31 cellular contexts compared by ENCODE assay signal in the genomic region with DNA sequence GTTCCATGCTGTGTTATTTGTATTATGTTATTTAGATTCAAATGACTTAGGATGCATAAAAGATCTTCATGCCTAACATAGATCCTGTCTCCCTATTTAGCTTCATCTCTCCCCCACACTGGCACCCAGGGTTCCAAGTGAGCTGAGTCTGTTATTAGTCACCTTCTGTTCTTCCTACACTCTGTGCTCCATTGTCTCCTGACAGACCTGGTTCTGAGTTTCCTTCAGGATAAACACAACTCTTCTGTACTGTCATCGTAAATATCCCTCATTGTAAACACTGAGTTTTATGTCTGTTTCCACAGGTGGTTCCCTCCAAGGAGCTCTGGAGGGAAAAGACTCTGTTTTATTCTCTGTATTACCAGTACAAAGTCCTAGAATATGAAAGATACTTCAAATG. TPM values are rescaled to one million over a fixed set of nuclear protein-coding genes. Genes with fewer than 3 reads are reported as not detected.
A peak's percentile ranks its signal among the peaks of the same experiment; 100 is the strongest.
DNase-seq lines count a peak whose midpoint lies in the region; ATAC-seq, FAIRE-seq and TF ChIP-seq lines count a peak whose summit lies in the region.
"Had no signal": no experiment of that assay in that cellular context is flagged by ENCODE, and none has a peak within 500 bp of the region (broad histone marks: within the 10 kb centered on the region; RNA-seq: fewer than 3 reads in every experiment).

No MANE protein-coding gene starts in this region.

- H3K4me1 ChIP-seq in kidney (ENCODE audit: control insufficient read depth in 1 of 2, insufficient read depth in 1 of 2, low read depth in 1 of 2, low read length in 2 of 2): no peaks in the 10 kb centered on the region
- no peaks in the 10 kb centered on the region for H3K4me1 ChIP-seq in suprapubic skin
- H3K4me1 ChIP-seq: adrenal gland, Peyer's patch, vagina had no signal

- ATAC-seq in HG03025 (IDR thresholded peaks at IDR 0.05; ENCODE audit: low FRiP score, unreplicated experiment): no peak
- ATAC-seq: stimulated activated naive CD8-positive, alpha-beta T cell treated with anti-CD3 and anti-CD28 coated beads, Interleukin-15, Interleukin-2, amounts not matched to agents 100 U/mL and 50 U/mL, for 24 hours; WTC11 had no signal

- H3K9ac ChIP-seq in kidney (ENCODE audit: low read length in 2 of 2): no peak overlapping the region

- no peaks in the 10 kb centered on the region for H3K27me3 ChIP-seq in suprapubic skin
- H3K27me3 ChIP-seq: adrenal gland, Peyer's patch, vagina had no signal

- intact Hi-C loops in kidney (cut with DNase I): no loop called here

- TF ChIP-seq POLR2A in H54 (IDR thresholded peaks at IDR 0.05; ENCODE audit: low read depth, low read length) (no peak), suprapubic skin (IDR thresholded peaks at IDR 0.05) (no peak)

- peak overlapping the region; percentile 53 for H3K27ac ChIP-seq in VCaP
- no peak overlapping the region for H3K27ac ChIP-seq in kidney (ENCODE audit: low read depth in 2 of 2, low read length in 2 of 2)
- no peak overlapping the region for H3K27ac ChIP-seq in suprapubic skin
- H3K27ac ChIP-seq: adrenal gland, Peyer's patch, vagina had no signal

- peak; percentile 72 for FAIRE-seq in H54 (lab: Jason Lieb, UNC)
- no peak for FAIRE-seq in kidney (lab: Jason Lieb, UNC)
- FAIRE-seq: GM12891 had no signal

- WGBS in suprapubic skin: 52% methylated on average over 1 of the region's 1 CpG

- H3K36me3 ChIP-seq in kidney (ENCODE audit: control insufficient read depth in 1 of 2, insufficient read depth in 2 of 2, low read length in 2 of 2): no peaks in the 10 kb centered on the region
- no peaks in the 10 kb centered on the region for H3K36me3 ChIP-seq in suprapubic skin
- H3K36me3 ChIP-seq: adrenal gland, Peyer's patch, vagina had no signal

- H3K4me3 ChIP-seq in kidney (ENCODE audit: low read length in 2 of 2) (no peak overlapping the region), suprapubic skin (no peak overlapping the region)
- H3K4me3 ChIP-seq: adrenal gland, Peyer's patch, vagina had no signal

- DNase-seq in DMS53 treated with DMSO at 0.1 percent for 48 hours (lab: John Stamatoyannopoulos, UW; ENCODE audit: unreplicated experiment) (peak; percentile 52), H54 (ENCODE audit: insufficient read length, low spot score) (no peak), left kidney (ENCODE audit: low read depth, low spot score) (peak; percentile 79), cortex of kidney (lab: John Stamatoyannopoulos, UW) (no peak), kidney (no peak), suprapubic skin (ENCODE audit: low spot score in 2 of 2) (no peak)
- DNase-seq: activated CD4-positive, alpha-beta T cell treated with anti-CD3 and anti-CD28 coated beads, Interleukin-2, amount 10 ng/mL, durations not matched to agents 7 days and 5 days; activated naive CD4-positive, alpha-beta T cell treated with Interleukin-2 at 50 U/mL for 16 hours; activated T-cell treated with anti-CD3 and anti-CD28 coated beads, Interleukin-2, amount 50 U/mL, for 48 hours; adrenal gland; C1 segment of cervical spinal cord; Calu3; effector CD8-positive, alpha-beta T cell; EL; erythroblast; HFFc6; KBM-7; NCI-H1694; NCI-H524; Peyer's patch; SHP77 treated with DMSO at 0.1 percent for 48 hours; stimulated activated naive CD8-positive, alpha-beta T cell treated with anti-CD3 and anti-CD28 coated beads, Interleukin-15, Interleukin-2, amounts not matched to agents 100 U/mL and 50 U/mL, for 24 hours; T-helper 9 cell had no signal

- TF ChIP-seq EP300 in suprapubic skin (IDR thresholded peaks at IDR 0.05): no peak

- H3K9me3 ChIP-seq in kidney (ENCODE audit: control insufficient read depth in 1 of 2, low read length in 2 of 2) (no peaks in the 10 kb centered on the region), suprapubic skin (no peaks in the 10 kb centered on the region)
- H3K9me3 ChIP-seq: adrenal gland, Peyer's patch, vagina had no signal

- TF ChIP-seq CTCF in VCaP (conservative IDR thresholded peaks at IDR 0.05) (no peak), kidney (IDR thresholded peaks at IDR 0.05; ENCODE audit: borderline replicate concordance, extremely low read depth, insufficient read depth) (no peak), suprapubic skin (IDR thresholded peaks at IDR 0.05) (no peak)

RNA-seq across cellular contexts. Expression of a gene that starts 8.7 kb away (rescaled TPM):
- total RNA-seq in kidney (not detected), suprapubic skin (not detected)
- not detected for polyA plus RNA-seq in kidney (ENCODE audit: insufficient read depth, low read depth, low replicate concordance)
- total RNA-seq: activated CD4-positive, alpha-beta T cell treated with anti-CD3 and anti-CD28 coated beads, Interleukin-2, amount 10 ng/mL, durations not matched to agents 7 days and 5 days; adrenal gland; Calu3; HFFc6; Peyer's patch; progenitor cell of endocrine pancreas; skeletal muscle tissue; vagina; WTC11 had no signal
- polyA plus RNA-seq: adrenal gland had no signal

RNA-seq across cellular contexts. Expression of a gene that starts 15.6 kb away (rescaled TPM):
- total RNA-seq in kidney (1.2 TPM), suprapubic skin (not detected)
- 0.95 TPM for polyA plus RNA-seq in kidney (ENCODE audit: insufficient read depth, low read depth, low replicate concordance)
- total RNA-seq: activated CD4-positive, alpha-beta T cell treated with anti-CD3 and anti-CD28 coated beads, Interleukin-2, amount 10 ng/mL, durations not matched to agents 7 days and 5 days; adrenal gland; Calu3; progenitor cell of endocrine pancreas; WTC11 had no signal

RNA-seq across cellular contexts. Expression of a gene that starts 56.5 kb away (rescaled TPM):
- total RNA-seq in kidney (not detected), suprapubic skin (not detected)
- not detected for polyA plus RNA-seq in kidney (ENCODE audit: insufficient read depth, low read depth, low replicate concordance)
- total RNA-seq: activated CD4-positive, alpha-beta T cell treated with anti-CD3 and anti-CD28 coated beads, Interleukin-2, amount 10 ng/mL, durations not matched to agents 7 days and 5 days; adrenal gland; Calu3; HFFc6; Peyer's patch; progenitor cell of endocrine pancreas; skeletal muscle tissue; vagina; WTC11 had no signal
- polyA plus RNA-seq: adrenal gland, thymus had no signal

Comparison
In these comparisons a context has a peak if more than half of its experiments do, and no peak if none do; other contexts are left out.
1. DNase-seq: peak in DMS53 treated with DMSO at 0.1 percent for 48 hours (single experiment) and left kidney (single experiment); none in H54 (single experiment), cortex of kidney (single experiment), kidney (single experiment) and suprapubic skin (0 of 2).